8 cellular contexts compared by ENCODE assay signal in the genomic region with DNA sequence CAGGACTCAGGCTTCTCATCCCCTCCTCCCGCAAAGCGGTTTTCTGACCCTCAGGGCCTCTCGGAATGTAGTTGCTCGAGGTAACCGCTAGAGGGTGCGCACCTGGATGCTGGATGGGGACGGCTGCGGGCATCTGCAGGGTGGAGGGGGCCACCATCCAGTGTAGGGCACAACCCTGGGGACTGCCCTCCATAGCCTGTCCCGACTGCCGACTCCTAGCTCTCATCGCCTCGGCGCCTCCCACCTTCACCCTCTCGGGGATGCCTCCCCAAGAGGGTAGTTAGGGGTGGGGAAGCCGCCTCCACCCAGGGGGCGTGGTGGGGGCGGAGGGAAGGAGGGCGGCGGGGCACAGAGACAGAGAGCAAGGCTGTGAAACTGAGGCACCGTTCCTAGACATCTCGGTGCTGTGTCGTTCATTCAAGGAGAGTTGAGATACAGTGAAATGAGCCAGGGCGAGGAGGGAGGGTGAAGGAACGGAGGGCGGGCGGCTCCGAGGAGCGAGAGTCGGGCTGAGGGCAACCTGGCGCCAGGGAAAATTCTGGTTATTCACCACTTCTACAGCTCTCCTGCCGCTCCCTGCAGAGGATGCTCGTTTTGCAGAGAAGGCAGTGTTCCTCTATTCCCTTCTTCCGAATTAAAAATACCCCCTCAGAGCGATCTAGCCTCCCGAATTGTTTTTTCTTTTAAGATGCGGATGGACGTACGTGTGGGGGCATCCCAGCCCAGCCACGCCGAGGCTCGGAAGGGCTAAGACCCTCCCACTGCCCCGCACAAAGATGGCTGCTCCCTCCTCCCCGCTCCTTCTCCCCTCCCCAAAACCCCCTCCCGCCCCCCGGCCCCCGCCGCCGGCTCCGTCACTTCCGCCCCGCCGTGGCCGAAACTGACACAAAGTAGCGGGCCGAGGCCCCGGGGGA. TPM values are rescaled to one million over a fixed set of nuclear protein-coding genes. Genes with fewer than 3 reads are reported as not detected.
A peak's percentile ranks its signal among the peaks of the same experiment; 100 is the strongest.
DNase-seq lines count a peak whose midpoint lies in the region; ATAC-seq and TF ChIP-seq lines count a peak whose summit lies in the region.

A gene with protein sequence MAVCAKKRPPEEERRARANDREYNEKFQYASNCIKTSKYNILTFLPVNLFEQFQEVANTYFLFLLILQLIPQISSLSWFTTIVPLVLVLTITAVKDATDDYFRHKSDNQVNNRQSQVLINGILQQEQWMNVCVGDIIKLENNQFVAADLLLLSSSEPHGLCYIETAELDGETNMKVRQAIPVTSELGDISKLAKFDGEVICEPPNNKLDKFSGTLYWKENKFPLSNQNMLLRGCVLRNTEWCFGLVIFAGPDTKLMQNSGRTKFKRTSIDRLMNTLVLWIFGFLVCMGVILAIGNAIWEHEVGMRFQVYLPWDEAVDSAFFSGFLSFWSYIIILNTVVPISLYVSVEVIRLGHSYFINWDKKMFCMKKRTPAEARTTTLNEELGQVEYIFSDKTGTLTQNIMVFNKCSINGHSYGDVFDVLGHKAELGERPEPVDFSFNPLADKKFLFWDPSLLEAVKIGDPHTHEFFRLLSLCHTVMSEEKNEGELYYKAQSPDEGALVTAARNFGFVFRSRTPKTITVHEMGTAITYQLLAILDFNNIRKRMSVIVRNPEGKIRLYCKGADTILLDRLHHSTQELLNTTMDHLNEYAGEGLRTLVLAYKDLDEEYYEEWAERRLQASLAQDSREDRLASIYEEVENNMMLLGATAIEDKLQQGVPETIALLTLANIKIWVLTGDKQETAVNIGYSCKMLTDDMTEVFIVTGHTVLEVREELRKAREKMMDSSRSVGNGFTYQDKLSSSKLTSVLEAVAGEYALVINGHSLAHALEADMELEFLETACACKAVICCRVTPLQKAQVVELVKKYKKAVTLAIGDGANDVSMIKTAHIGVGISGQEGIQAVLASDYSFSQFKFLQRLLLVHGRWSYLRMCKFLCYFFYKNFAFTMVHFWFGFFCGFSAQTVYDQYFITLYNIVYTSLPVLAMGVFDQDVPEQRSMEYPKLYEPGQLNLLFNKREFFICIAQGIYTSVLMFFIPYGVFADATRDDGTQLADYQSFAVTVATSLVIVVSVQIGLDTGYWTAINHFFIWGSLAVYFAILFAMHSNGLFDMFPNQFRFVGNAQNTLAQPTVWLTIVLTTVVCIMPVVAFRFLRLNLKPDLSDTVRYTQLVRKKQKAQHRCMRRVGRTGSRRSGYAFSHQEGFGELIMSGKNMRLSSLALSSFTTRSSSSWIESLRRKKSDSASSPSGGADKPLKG (plus strand): TSS at position 857 of the 914 bp plus-strand sequence. CDS start 2,617 bp downstream, outside the sequence.

- H3K4me1 ChIP-seq in heart right ventricle (peaks cover 19 to 61% (median 48%) of the 10 kb centered on the region in 9 donors), upper lobe of left lung (peaks cover 36 to 55% (median 45%) of the 10 kb centered on the region in 4 donors)

- H3K27me3 ChIP-seq in heart right ventricle, result peaks cover 0 to 33% (median 0%) of the 10 kb centered on the region in 7 donors
- H3K27me3 ChIP-seq in upper lobe of left lung, result peaks cover 0 to 8% (median 2%) of the 10 kb centered on the region in 4 donors

- H3K4me3 ChIP-seq in heart right ventricle, result peak within 1 kb of the TSS; percentile 69 to 89 (median 78)
- H3K4me3 ChIP-seq in upper lobe of left lung, result peak within 1 kb of the TSS; percentile 70 to 92 (median 76)

- TF ChIP-seq CTCF in C4-2B (conservative IDR thresholded peaks at IDR 0.05) (peak; percentile 98), heart right ventricle (IDR thresholded peaks at IDR 0.05) (peak; percentile 86 to 96 (median 94)), upper lobe of left lung (IDR thresholded peaks at IDR 0.05) (peak; percentile 87 to 94 (median 90))

- 0 to 1% (median 0%) methylated on average over 54 to 56 of the region's 56 CpGs for WGBS in adipose tissue, 3 donors
- 1 to 2% methylated on average over 48 to 56 of the region's 56 CpGs for WGBS in heart right ventricle, 2 donors
- WGBS in upper lobe of left lung, 2 donors, result 2% methylated on average over 38 to 39 of the region's 56 CpGs

- no peak for TF ChIP-seq EP300 in upper lobe of left lung (IDR thresholded peaks at IDR 0.05)

- H3K27ac ChIP-seq in C4-2B, result peak within 1 kb of the TSS; percentile 70
- H3K27ac ChIP-seq in adipose tissue (ENCODE audit: low read depth, low read length), result no peak within 1 kb of the TSS
- H3K27ac ChIP-seq in heart right ventricle, result peak within 1 kb of the TSS; percentile 53 to 94 (median 92)
- H3K27ac ChIP-seq in upper lobe of left lung, result peak within 1 kb of the TSS; percentile 83 to 96 (median 94)

- peak; percentile 49 for ATAC-seq in GM21717 (IDR thresholded peaks at IDR 0.05; ENCODE audit: unreplicated experiment)
- peak; percentile 37 to 78 (median 59) for ATAC-seq in heart right ventricle
- peak; percentile 68 to 84 for ATAC-seq in upper lobe of left lung (ENCODE audit: low FRiP score in 2 of 2)

- intact Hi-C loops in T-helper 1 cell treated with Interleukin-12 subunit alpha and Interleukin-12 subunit beta and Interleukin-4 antibody, amounts not matched to agents 30 ng/mL and 1 ng/mL, for 36 hours (cut with micrococcal nuclease), result loop anchor here (1.0 to 5.0 kb wide), 13 partner anchors 10 to 757 kb away; a partner anchor contains a TSS
- intact Hi-C loops in heart right ventricle (cut with DNase I), result loop anchor here in 4 of 10 donors (5.0 to 10.0 kb wide), 3 partner anchors 53 to 230 kb away; a partner anchor contains a TSS
- intact Hi-C loops in posterior vena cava (cut with DNase I), result no loop called here

- TF ChIP-seq POLR2A in upper lobe of left lung (IDR thresholded peaks at IDR 0.05), result no peak

- peak; percentile 88 for DNase-seq in NCI-H128 (lab: John Stamatoyannopoulos, UW; ENCODE audit: unreplicated experiment)
- DNase-seq in heart right ventricle, result peak; percentile 74 to 80
- peak; percentile 90 for DNase-seq in posterior vena cava (ENCODE audit: low spot score)
- peak; percentile 82 to 86 for DNase-seq in upper lobe of left lung

- H3K9me3 ChIP-seq in heart right ventricle (no peaks in the 10 kb centered on the region), upper lobe of left lung (no peaks in the 10 kb centered on the region)

- H3K36me3 ChIP-seq in heart right ventricle, result peaks cover 0 to 3% (median 0%) of the 10 kb centered on the region in 9 donors
- H3K36me3 ChIP-seq in upper lobe of left lung, result peaks cover 0 to 1% (median 0%) of the 10 kb centered on the region in 4 donors

RNA-seq across cellular contexts. Expression of the gene that starts here (rescaled TPM):
- total RNA-seq in T-helper 1 cell treated with Interleukin-12 subunit alpha and Interleukin-12 subunit beta and Interleukin-4 antibody, amounts not matched to agents 30 ng/mL and 1 ng/mL, for 36 hours, result 95.8 and 105 TPM in 2 replicates
- polyA plus RNA-seq in adipose tissue, result 10 to 100 TPM in 2 of 3 donors, 1 to 10 TPM in 1; 6.4 to 22.7 (median 14.5) TPM
- total RNA-seq in heart right ventricle, result 10 to 100 TPM; 10.3 to 17.3 (median 13.3) TPM
- 10 to 100 TPM in 1 of 2 donors, 1 to 10 TPM in 1; 8.0 to 16.8 TPM for polyA plus RNA-seq in heart right ventricle
- total RNA-seq in posterior vena cava, result 100 to 1,000 TPM; 130 to 153 TPM
- total RNA-seq in upper lobe of left lung, result 10 to 100 TPM; 20.2 to 45.1 (median 37.4) TPM
